ENCODE assay signal across 1 cellular context in the genomic region with DNA sequence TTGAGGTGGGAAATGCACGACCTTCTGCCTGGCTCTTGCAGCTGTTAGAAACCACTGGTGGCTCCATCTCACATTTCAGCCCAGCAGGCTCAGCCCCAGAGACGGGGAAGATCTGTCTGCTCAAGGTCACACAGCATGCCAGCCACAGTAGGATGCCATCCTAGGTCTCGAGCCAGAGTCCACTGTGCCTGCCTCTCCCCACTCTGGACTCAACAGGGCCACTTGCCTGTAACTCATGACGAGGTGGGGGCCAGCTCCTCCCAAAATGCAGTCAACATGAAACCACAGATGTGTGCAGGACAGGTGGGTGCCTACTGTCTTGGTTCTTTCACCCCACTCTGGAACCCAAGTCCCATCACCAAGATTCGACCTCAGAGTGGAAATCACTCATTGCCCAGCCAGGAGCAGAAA.
TF ChIP-seq lines count a peak whose summit lies in the region.

No MANE protein-coding gene starts in this region.

TF ChIP-seq in neural cell, 6 proteins besides CTCF, POLR2A, EP300 and RAD21:
- TF ChIP-seq POLR2AphosphoS5 (IDR thresholded peaks at IDR 0.05), result no peak
- TF ChIP-seq SMC3 (conservative IDR thresholded peaks at IDR 0.05; ENCODE audit: poor library complexity), result no peak
- TF ChIP-seq, protein P1, sequence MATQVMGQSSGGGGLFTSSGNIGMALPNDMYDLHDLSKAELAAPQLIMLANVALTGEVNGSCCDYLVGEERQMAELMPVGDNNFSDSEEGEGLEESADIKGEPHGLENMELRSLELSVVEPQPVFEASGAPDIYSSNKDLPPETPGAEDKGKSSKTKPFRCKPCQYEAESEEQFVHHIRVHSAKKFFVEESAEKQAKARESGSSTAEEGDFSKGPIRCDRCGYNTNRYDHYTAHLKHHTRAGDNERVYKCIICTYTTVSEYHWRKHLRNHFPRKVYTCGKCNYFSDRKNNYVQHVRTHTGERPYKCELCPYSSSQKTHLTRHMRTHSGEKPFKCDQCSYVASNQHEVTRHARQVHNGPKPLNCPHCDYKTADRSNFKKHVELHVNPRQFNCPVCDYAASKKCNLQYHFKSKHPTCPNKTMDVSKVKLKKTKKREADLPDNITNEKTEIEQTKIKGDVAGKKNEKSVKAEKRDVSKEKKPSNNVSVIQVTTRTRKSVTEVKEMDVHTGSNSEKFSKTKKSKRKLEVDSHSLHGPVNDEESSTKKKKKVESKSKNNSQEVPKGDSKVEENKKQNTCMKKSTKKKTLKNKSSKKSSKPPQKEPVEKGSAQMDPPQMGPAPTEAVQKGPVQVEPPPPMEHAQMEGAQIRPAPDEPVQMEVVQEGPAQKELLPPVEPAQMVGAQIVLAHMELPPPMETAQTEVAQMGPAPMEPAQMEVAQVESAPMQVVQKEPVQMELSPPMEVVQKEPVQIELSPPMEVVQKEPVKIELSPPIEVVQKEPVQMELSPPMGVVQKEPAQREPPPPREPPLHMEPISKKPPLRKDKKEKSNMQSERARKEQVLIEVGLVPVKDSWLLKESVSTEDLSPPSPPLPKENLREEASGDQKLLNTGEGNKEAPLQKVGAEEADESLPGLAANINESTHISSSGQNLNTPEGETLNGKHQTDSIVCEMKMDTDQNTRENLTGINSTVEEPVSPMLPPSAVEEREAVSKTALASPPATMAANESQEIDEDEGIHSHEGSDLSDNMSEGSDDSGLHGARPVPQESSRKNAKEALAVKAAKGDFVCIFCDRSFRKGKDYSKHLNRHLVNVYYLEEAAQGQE (IDR thresholded peaks at IDR 0.05; ENCODE audit: borderline replicate concordance), result no peak
